In genomic region chr6:167216390-167217050, GRCh38 we compare ENCODE assay signal across 16 cellular contexts. TPM values are rescaled to one million over a fixed set of nuclear protein-coding genes. Genes with fewer than 3 reads are reported as not detected.
"Had no signal": no experiment of that assay in that cellular context is flagged by ENCODE, and none has a peak within 500 bp of the region (broad histone marks: within the 10 kb centered on the region; RNA-seq: fewer than 3 reads in every experiment).

No MANE protein-coding gene starts in this region.

RNA-seq across cellular contexts. Expression of gene GPR31, which starts 58.7 kb away (rescaled TPM):
- total RNA-seq: activated B cell treated with CpG ODN at 0.5 μM for 24 hours; activated CD4-positive, alpha-beta memory T cell treated with anti-CD3 and anti-CD28 coated beads for 36 hours; activated naive CD4-positive, alpha-beta T cell treated with anti-CD3 and anti-CD28 coated beads for 36 hours; activated naive CD4-positive, alpha-beta T cell treated with anti-CD3 and anti-CD28 coated beads, Interleukin-2, amount 50 U/mL, for 72 hours; activated T-cell treated with anti-CD3 and anti-CD28 coated beads, Interleukin-2, amount 50 U/mL, for 4 hours; activated T-helper 1 cell treated with anti-CD3 and anti-CD28 coated beads, Interleukin-12 subunit alpha, Interleukin-12 subunit beta, Interleukin-2, Interleukin-4 antibody, amounts not matched to agents 30 ng/mL and 10 ng/mL and 1 ng/mL, durations not matched to agents 14 hours and 24 hours and 36 hours; adrenal gland; chondrocyte; LHCN-M2; M059J; OCI-LY7; PC-9; Right ventricle myocardium inferior; SK-MEL-5; T-cell; T-helper 17 cell had no signal
- polyA plus RNA-seq: adrenal gland had no signal
